In the genomic region with DNA sequence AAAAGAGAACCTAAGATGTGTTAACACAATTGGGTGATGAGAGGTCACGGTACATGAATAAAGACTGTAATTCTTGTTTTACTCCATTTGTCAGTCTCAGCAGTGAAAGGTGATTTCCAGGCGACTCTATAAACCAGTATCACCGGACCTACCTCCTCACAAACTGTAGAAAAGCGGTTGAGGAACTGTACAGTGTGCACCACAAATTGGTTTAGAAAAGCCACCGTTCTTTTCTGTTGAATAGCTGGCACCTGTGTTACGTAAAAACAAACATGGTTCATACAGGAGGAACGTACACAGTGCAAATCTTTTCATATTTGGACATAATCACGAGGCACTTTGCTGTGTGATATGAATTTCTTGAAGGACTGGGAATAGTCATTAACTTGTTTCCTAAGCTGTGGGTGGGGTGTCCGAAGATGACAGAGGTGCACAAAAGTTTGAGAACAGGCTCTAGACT, we compare ENCODE assay signal across 8 cellular contexts. TPM values are rescaled to one million over a fixed set of nuclear protein-coding genes. Genes with fewer than 3 reads are reported as not detected.
A peak's percentile ranks its signal among the peaks of the same experiment; 100 is the strongest.
DNase-seq lines count a peak whose midpoint lies in the region; ATAC-seq and TF ChIP-seq lines count a peak whose summit lies in the region.

No MANE protein-coding gene starts in this region.

- no peak for TF ChIP-seq CTCF in CD8-positive, alpha-beta T cell (IDR thresholded peaks at IDR 0.05)
- no peak for TF ChIP-seq CTCF in HL-60 (IDR thresholded peaks at IDR 0.05; ENCODE audit: insufficient read depth, low read length)
- TF ChIP-seq CTCF in spleen (IDR thresholded peaks at IDR 0.05 in 8 of 11, conservative IDR thresholded peaks at IDR 0.05 in 3 of 11): no peak

- intact Hi-C loops in CD8-positive, alpha-beta T cell (cut with DNase I, micrococcal nuclease): loop anchor here (5.0 kb wide), 7 partner anchors 184 to 1871 kb away; a partner anchor contains a TSS
- intact Hi-C loops in spleen (cut with DNase I; ENCODE audit: low total_unique reads): loop anchor here (10.0 kb wide), 1 partner anchor 54 kb away; no protein-coding TSS in a partner anchor
- intact Hi-C loops in head of caudate nucleus (cut with DNase I): no loop called here

- peak overlapping the region; percentile 72 for H3K4me3 ChIP-seq in CD8-positive, alpha-beta T cell (ENCODE audit: low read depth, low read length)
- H3K4me3 ChIP-seq in HL-60 (replicated peaks; ENCODE audit: insufficient read depth, low read length) (peak overlapping the region; percentile 89), iPS-11a (ENCODE audit: low read depth, low read length) (peak overlapping the region; percentile 62), spleen (peak overlapping the region; percentile 68 to 88 (median 79))

- H3K36me3 ChIP-seq in CD8-positive, alpha-beta T cell (ENCODE audit: insufficient read depth, low read length): peaks cover 8% of the 10 kb centered on the region
- peaks cover 0 to 40% (median 10%) of the 10 kb centered on the region in 6 donors for H3K36me3 ChIP-seq in spleen

- no peaks in the 10 kb centered on the region for H3K27me3 Mint-ChIP-seq in CD8-positive, alpha-beta T cell (ENCODE audit: low read depth)
- no peaks in the 10 kb centered on the region for H3K27me3 Mint-ChIP-seq in activated naive CD8-positive, alpha-beta T cell treated with anti-CD3 and anti-CD28 coated beads, Interleukin-2, amount 50 U/mL, for 24 hours

- H3K9me3 ChIP-seq in CD8-positive, alpha-beta T cell (ENCODE audit: low read length): no peaks in the 10 kb centered on the region
- no peaks in the 10 kb centered on the region for H3K9me3 ChIP-seq in spleen

- peaks cover 12% of the 10 kb centered on the region for H3K4me1 ChIP-seq in CD8-positive, alpha-beta T cell (ENCODE audit: insufficient read depth, low read length)
- H3K4me1 ChIP-seq in spleen: peaks cover 0 to 40% (median 11%) of the 10 kb centered on the region in 6 donors

- H3K27ac Mint-ChIP-seq in CD8-positive, alpha-beta T cell: peak overlapping the region; percentile 97
- peak overlapping the region; percentile 97 for H3K27ac Mint-ChIP-seq in activated naive CD8-positive, alpha-beta T cell treated with anti-CD3 and anti-CD28 coated beads, Interleukin-2, amount 50 U/mL, for 24 hours

- ATAC-seq in CD8-positive, alpha-beta T cell: peak; percentile 30
- peak; percentile 29 for ATAC-seq in GM19467 (IDR thresholded peaks at IDR 0.05; ENCODE audit: unreplicated experiment)
- peak; percentile 13 for ATAC-seq in activated naive CD8-positive, alpha-beta T cell treated with anti-CD3 and anti-CD28 coated beads, Interleukin-2, amount 50 U/mL, for 24 hours

- no peaks in the 10 kb centered on the region for H3K27me3 ChIP-seq in CD8-positive, alpha-beta T cell (ENCODE audit: insufficient read depth, low read length)
- H3K27me3 ChIP-seq in HL-60 (ENCODE audit: insufficient read depth, poor library complexity, severe bottlenecking) (no peaks in the 10 kb centered on the region), spleen (replicated peaks in 1 of 7) (no peaks in the 10 kb centered on the region)

- H3K4me3 Mint-ChIP-seq in CD8-positive, alpha-beta T cell: peak overlapping the region; percentile 88
- H3K4me3 Mint-ChIP-seq in activated naive CD8-positive, alpha-beta T cell treated with anti-CD3 and anti-CD28 coated beads, Interleukin-2, amount 50 U/mL, for 24 hours: peak overlapping the region; percentile 95

- H3K36me3 Mint-ChIP-seq in CD8-positive, alpha-beta T cell: peaks cover 46% of the 10 kb centered on the region
- H3K36me3 Mint-ChIP-seq in activated naive CD8-positive, alpha-beta T cell treated with anti-CD3 and anti-CD28 coated beads, Interleukin-2, amount 50 U/mL, for 24 hours (ENCODE audit: low read depth): peaks cover 24% of the 10 kb centered on the region

- H3K27ac ChIP-seq in CD8-positive, alpha-beta T cell (ENCODE audit: low read depth, low read length): peak overlapping the region; percentile 90
- peak overlapping the region; percentile 68 for H3K27ac ChIP-seq in HL-60 (replicated peaks)
- peak overlapping the region; percentile 86 to 96 (median 92) for H3K27ac ChIP-seq in spleen

- H3K4me1 Mint-ChIP-seq in CD8-positive, alpha-beta T cell (ENCODE audit: low read depth): peaks cover 52% of the 10 kb centered on the region
- peaks cover 40% of the 10 kb centered on the region for H3K4me1 Mint-ChIP-seq in activated naive CD8-positive, alpha-beta T cell treated with anti-CD3 and anti-CD28 coated beads, Interleukin-2, amount 50 U/mL, for 24 hours

- CTCF ChIA-PET in CD8-positive, alpha-beta T cell (lab: Charles Lee): interaction anchor here (1.6 kb wide), 1 partner anchor 9 kb away, joined by 3 read pairs; no protein-coding TSS in a partner anchor

- no peaks in the 10 kb centered on the region for H3K9me3 Mint-ChIP-seq in CD8-positive, alpha-beta T cell
- H3K9me3 Mint-ChIP-seq in activated naive CD8-positive, alpha-beta T cell treated with anti-CD3 and anti-CD28 coated beads, Interleukin-2, amount 50 U/mL, for 24 hours: no peaks in the 10 kb centered on the region

- WGBS in spleen, 5 donors: 16 to 26% (median 18%) methylated on average over 9 of the region's 9 CpGs

- POLR2A ChIA-PET in CD8-positive, alpha-beta T cell (lab: Charles Lee): interaction anchor here (0.5 to 1.8 kb wide), 6 partner anchors 15 to 781 kb away, joined by 3 to 8 read pairs (median 4); a partner anchor contains a TSS

- DNase-seq in CD8-positive, alpha-beta T cell: peak in 2 of 7 experiments; percentile 4 to 18
- DNase-seq in HL-60 (ENCODE audit: low read depth in 1 of 2, low spot score in 1 of 2) (peak; percentile 22 to 27), spleen (no peak), head of caudate nucleus (no peak), pons (ENCODE audit: low spot score) (no peak)
- no peak for DNase-seq in activated naive CD8-positive, alpha-beta T cell treated with anti-CD3 and anti-CD28 coated beads, Interleukin-2, amount 50 U/mL, for 24 hours

- TF ChIP-seq POLR2A in spleen (IDR thresholded peaks at IDR 0.05): no peak

RNA-seq across cellular contexts. Expression of a gene that starts 0.7 kb away (rescaled TPM):
- 10 to 100 TPM; 19.8 to 21.6 TPM for total RNA-seq in CD8-positive, alpha-beta T cell
- 10 to 100 TPM; 36.6 to 77.7 (median 49.6) TPM for total RNA-seq in spleen
- 10 to 100 TPM; 30.2 to 47.9 (median 33.5) TPM for polyA plus RNA-seq in spleen

RNA-seq across cellular contexts. Expression of a gene that starts 58.8 kb away (rescaled TPM):
- total RNA-seq in CD8-positive, alpha-beta T cell: 10 to 100 TPM in 1 of 2 experiments, 1 to 10 TPM in 1; 8.8 to 11.3 TPM
- 10 to 100 TPM; 14.8 to 26.5 (median 19.2) TPM for total RNA-seq in spleen
- polyA plus RNA-seq in spleen: 10 to 100 TPM; 11.2 to 23.0 (median 18.1) TPM

RNA-seq across cellular contexts. Expression of a gene that starts 58.9 kb away (rescaled TPM):
- 1 to 10 TPM; 1.8 to 2.4 TPM for total RNA-seq in CD8-positive, alpha-beta T cell
- 1 to 10 TPM; 2.9 to 7.7 (median 5.8) TPM for total RNA-seq in spleen
- 1 to 10 TPM; 3.0 to 4.8 (median 3.3) TPM for polyA plus RNA-seq in spleen

Comparison
In these comparisons a context has a peak if more than half of its experiments do, and no peak if none do; other contexts are left out.
1. DNase-seq: peak in HL-60 (2 of 2); none in activated naive CD8-positive, alpha-beta T cell treated with anti-CD3 and anti-CD28 coated beads, Interleukin-2, amount 50 U/mL, for 24 hours (single experiment), spleen (single experiment), head of caudate nucleus (0 of 42) and pons (single experiment).
2. Peak in every context shown above with its lines, with median percentiles within 50 percentile points of each other: ATAC-seq, H3K27ac ChIP-seq and H3K4me3 ChIP-seq.